Comparison of ENCODE assay signal across 8 cellular contexts in the genomic region with DNA sequence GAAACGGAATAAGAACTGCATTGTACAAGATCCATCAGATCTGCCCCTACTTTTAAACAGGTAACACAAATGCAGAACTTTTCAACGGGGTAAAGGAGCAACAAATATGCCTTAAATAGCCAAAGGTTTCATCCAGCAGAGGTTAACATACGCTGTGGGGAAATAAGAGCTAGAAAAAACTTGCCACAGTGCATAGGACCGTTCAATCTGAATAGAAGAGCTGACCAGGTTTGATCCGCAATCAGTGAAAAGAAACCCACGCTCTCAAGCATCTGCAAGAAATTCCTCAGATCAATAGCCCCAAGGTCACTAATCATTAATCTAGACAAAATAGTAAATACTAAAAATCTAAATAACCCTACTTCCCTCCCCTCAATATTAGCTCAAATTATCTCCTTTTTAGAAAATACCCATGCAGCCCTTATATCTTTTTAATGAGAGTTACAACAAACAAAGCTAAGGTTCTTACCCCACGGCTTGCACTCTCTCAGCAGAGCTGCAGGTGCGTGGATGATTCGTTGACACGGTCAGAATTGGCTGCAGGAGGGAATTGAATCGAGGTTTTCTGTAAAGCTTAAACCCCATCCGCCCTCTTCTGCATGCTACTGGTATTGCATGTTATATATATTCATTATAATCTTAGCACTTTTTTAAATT. TPM values are rescaled to one million over a fixed set of nuclear protein-coding genes. Genes with fewer than 3 reads are reported as not detected.
DNase-seq lines count a peak whose midpoint lies in the region; ATAC-seq, FAIRE-seq and TF ChIP-seq lines count a peak whose summit lies in the region.

TSS of gene TLR10 (minus strand) at position 539 of the 657 bp plus-strand sequence. CDS start 7,400 bp downstream, outside the sequence.

- no peak within 1 kb of the TSS for H3K4me3 Mint-ChIP-seq in neural progenitor cell
- H3K4me3 Mint-ChIP-seq in T-helper 2 cell treated with Interferon-gamma antibody and Interleukin-4, amounts not matched to agents 5 μg/mL and 100 μg/mL, for 36 hours, result no peak within 1 kb of the TSS

- no peaks in the 10 kb centered on the region for H3F3A ChIP-seq in neural progenitor cell (ENCODE audit: low read depth)

- H3K9ac ChIP-seq in neural progenitor cell, result no peak within 1 kb of the TSS

- H2AFZ ChIP-seq in neural progenitor cell (replicated peaks), result no peak within 1 kb of the TSS

- H3K27ac ChIP-seq in VCaP (no peak within 1 kb of the TSS), neural progenitor cell (no peak within 1 kb of the TSS)

- H3K79me2 ChIP-seq in neural progenitor cell (ENCODE audit: low read depth), result no peaks in the 10 kb centered on the region

- peaks cover 5% of the 10 kb centered on the region for H3K27me3 ChIP-seq in BE2C
- H3K27me3 ChIP-seq in neural progenitor cell, result no peaks in the 10 kb centered on the region

- no peaks in the 10 kb centered on the region for H3K4me1 ChIP-seq in BE2C
- H3K4me1 ChIP-seq in neural progenitor cell, result no peaks in the 10 kb centered on the region

- DNase-seq in BE2C (peak; percentile 55), GM18507 (ENCODE audit: extremely low spot score, insufficient read length, low read depth) (no peak), NCI-H1694 (lab: John Stamatoyannopoulos, UW) (peak; percentile 12), fibroblast of gingiva (ENCODE audit: low read depth) (peak; percentile 21), neural progenitor cell (ENCODE audit: low spot score) (peak; percentile 77)
- no peak for DNase-seq in T-helper 2 cell treated with Interferon-gamma antibody and Interleukin-4, amounts not matched to agents 5 μg/mL and 100 μg/mL, for 36 hours (ENCODE audit: low spot score)

- peaks cover 2% of the 10 kb centered on the region for H3K27me3 Mint-ChIP-seq in neural progenitor cell (ENCODE audit: insufficient read depth, low read depth)
- peaks cover 11% of the 10 kb centered on the region for H3K27me3 Mint-ChIP-seq in T-helper 2 cell treated with Interferon-gamma antibody and Interleukin-4, amounts not matched to agents 5 μg/mL and 100 μg/mL, for 36 hours (ENCODE audit: low read depth)

- H3K9me3 ChIP-seq in BE2C (no peaks in the 10 kb centered on the region), neural progenitor cell (ENCODE audit: low read depth) (no peaks in the 10 kb centered on the region)

- peaks cover 2% of the 10 kb centered on the region for H3K4me1 Mint-ChIP-seq in neural progenitor cell
- peaks cover 4% of the 10 kb centered on the region for H3K4me1 Mint-ChIP-seq in T-helper 2 cell treated with Interferon-gamma antibody and Interleukin-4, amounts not matched to agents 5 μg/mL and 100 μg/mL, for 36 hours (ENCODE audit: low read depth)

- ATAC-seq in HG02870 (IDR thresholded peaks at IDR 0.05; ENCODE audit: unreplicated experiment), result peak; percentile 47

- H3K36me3 ChIP-seq in BE2C (no peaks in the 10 kb centered on the region), neural progenitor cell (no peaks in the 10 kb centered on the region)

- H3K36me3 Mint-ChIP-seq in neural progenitor cell, result no peaks in the 10 kb centered on the region
- no peaks in the 10 kb centered on the region for H3K36me3 Mint-ChIP-seq in T-helper 2 cell treated with Interferon-gamma antibody and Interleukin-4, amounts not matched to agents 5 μg/mL and 100 μg/mL, for 36 hours (ENCODE audit: low read depth)

- peak; percentile 91 for FAIRE-seq in GM18507 (lab: Jason Lieb, UNC)

- H3K9me3 Mint-ChIP-seq in neural progenitor cell, result no peaks in the 10 kb centered on the region
- H3K9me3 Mint-ChIP-seq in T-helper 2 cell treated with Interferon-gamma antibody and Interleukin-4, amounts not matched to agents 5 μg/mL and 100 μg/mL, for 36 hours, result no peaks in the 10 kb centered on the region

- TF ChIP-seq CTCF in BE2C (IDR thresholded peaks at IDR 0.05; ENCODE audit: low read depth, low read length), result peak; percentile 57
- peak; percentile 86 for TF ChIP-seq CTCF in VCaP (conservative IDR thresholded peaks at IDR 0.05)
- TF ChIP-seq CTCF in neural progenitor cell (IDR thresholded peaks at IDR 0.05), result peak; percentile 66

- no peak within 1 kb of the TSS for H3K4me2 ChIP-seq in neural progenitor cell

- H3K4me3 ChIP-seq in BE2C (ENCODE audit: low read depth, low read length), result no peak within 1 kb of the TSS
- no peak within 1 kb of the TSS for H3K4me3 ChIP-seq in neural progenitor cell

- H3K27ac Mint-ChIP-seq in neural progenitor cell, result no peak within 1 kb of the TSS
- H3K27ac Mint-ChIP-seq in T-helper 2 cell treated with Interferon-gamma antibody and Interleukin-4, amounts not matched to agents 5 μg/mL and 100 μg/mL, for 36 hours, result no peak within 1 kb of the TSS

- H4K20me1 ChIP-seq in neural progenitor cell (ENCODE audit: low read depth), result no peaks in the 10 kb centered on the region

RNA-seq across cellular contexts. Expression of gene TLR10, which starts in this region (rescaled TPM):
- polyA plus RNA-seq in BE2C (2012; ENCODE audit: insufficient read depth, insufficient read length, low read depth), result not detected
- not detected in 2 replicates for total RNA-seq in neural progenitor cell (ENCODE audit: low replicate concordance)

Comparison
In these comparisons a context has a peak if more than half of its experiments do, and no peak if none do; other contexts are left out.
1. Peak in DNase-seq in neural progenitor cell; RNA of the gene not detected or under 1 TPM.
2. DNase-seq: peak in BE2C (single experiment), NCI-H1694 (single experiment) and fibroblast of gingiva (single experiment); none in GM18507 (single experiment) and T-helper 2 cell treated with Interferon-gamma antibody and Interleukin-4, amounts not matched to agents 5 μg/mL and 100 μg/mL, for 36 hours (single experiment).
3. Peak in every context shown above with its lines, with median percentiles within 50 percentile points of each other: CTCF ChIP-seq.